ENCODE assay signal across 8 cellular contexts in genomic region chr9:89466451-89467277, GRCh38. TPM values are rescaled to one million over a fixed set of nuclear protein-coding genes. Genes with fewer than 3 reads are reported as not detected.
A peak's percentile ranks its signal among the peaks of the same experiment; 100 is the strongest.
DNase-seq lines count a peak whose midpoint lies in the region; ATAC-seq and TF ChIP-seq lines count a peak whose summit lies in the region.

No MANE protein-coding gene starts in this region.

- no peaks in the 10 kb centered on the region for H3K36me3 Mint-ChIP-seq in chondrocyte (ENCODE audit: low read depth)

- POLR2A ChIA-PET in GM10248 (lab: Yijun Ruan, JAX) = interaction anchor here (0.7 kb wide), 1 partner anchor 17 kb away, joined by 4 read pairs; no protein-coding TSS in a partner anchor

- H3K27ac Mint-ChIP-seq in chondrocyte (ENCODE audit: unreplicated experiment) = no peak overlapping the region

- TF ChIP-seq CTCF in GM10248 (IDR thresholded peaks at IDR 0.05; ENCODE audit: control extremely low read depth, extremely low read depth, low read depth, missing control alignments) (no peak), chondrocyte (IDR thresholded peaks at IDR 0.05) (no peak), brain microvascular endothelial cell (IDR thresholded peaks at IDR 0.05; ENCODE audit: low read depth, low read length, missing control alignments) (no peak)

- no peaks in the 10 kb centered on the region for H3K27me3 ChIP-seq in brain microvascular endothelial cell (replicated peaks)

- peaks cover 77% of the 10 kb centered on the region for H3K36me3 ChIP-seq in KOPT-K1 (ENCODE audit: insufficient read depth, low read length)
- H3K36me3 ChIP-seq in brain microvascular endothelial cell (replicated peaks) = no peaks in the 10 kb centered on the region

- in situ Hi-C loops in brain microvascular endothelial cell (cut with HindIII; ENCODE audit: low pct_ligation_motif_present, low sequenced_read_pairs) = no loop called here

- peak; percentile 75 for DNase-seq in GM10248 (ENCODE audit: extremely low spot score)
- peak; percentile 64 for DNase-seq in mesenteric fat pad (ENCODE audit: low spot score)
- no peak for DNase-seq in chondrocyte (ENCODE audit: low spot score)
- no peak for DNase-seq in LoVo (ENCODE audit: low spot score)
- no peak for DNase-seq in left lobe of liver (ENCODE audit: low spot score)
- DNase-seq in brain microvascular endothelial cell = no peak

- CTCF ChIA-PET in GM10248 (lab: Yijun Ruan, JAX) = interaction anchor here (1.0 to 1.5 kb wide), 4 partner anchors 13 to 82 kb away, joined by 3 to 5 read pairs (median 4); no protein-coding TSS in a partner anchor

- H3K4me1 Mint-ChIP-seq in chondrocyte (ENCODE audit: low read depth) = peaks cover 7% of the 10 kb centered on the region

- no peaks in the 10 kb centered on the region for H3K9me3 ChIP-seq in KOPT-K1 (ENCODE audit: insufficient read depth, low read length, poor library complexity, severe bottlenecking)

- H3K27ac ChIP-seq in KOPT-K1 (ENCODE audit: low read depth, low read length, poor library complexity, severe bottlenecking) (peak overlapping the region; percentile 18), brain microvascular endothelial cell (no peak overlapping the region)

- ATAC-seq in GM21528 (IDR thresholded peaks at IDR 0.05; ENCODE audit: low FRiP score, unreplicated experiment) (peak; percentile 53), left lobe of liver (no peak)

- H3K27me3 Mint-ChIP-seq in chondrocyte (ENCODE audit: low read depth) = no peaks in the 10 kb centered on the region

- H3K4me3 Mint-ChIP-seq in chondrocyte (ENCODE audit: unreplicated experiment) = no peak overlapping the region

- no peak overlapping the region for H3K4me3 ChIP-seq in brain microvascular endothelial cell (ENCODE audit: low read depth, low read length)

- no peaks in the 10 kb centered on the region for H3K9me3 Mint-ChIP-seq in chondrocyte (ENCODE audit: low read depth)

RNA-seq across cellular contexts. Expression of gene SEMA4D, which starts 31.2 kb away (rescaled TPM):
- total RNA-seq in mesenteric fat pad (16.9 TPM), chondrocyte (3.3 to 3.8 TPM (median 3.8 TPM) in 3 replicates), left lobe of liver (3.9 TPM)

Comparison
In these comparisons a context has a peak if more than half of its experiments do, and no peak if none do; other contexts are left out.
1. DNase-seq: peak in GM10248 (single experiment) and mesenteric fat pad (single experiment); none in chondrocyte (single experiment), LoVo (single experiment), left lobe of liver (single experiment) and brain microvascular endothelial cell (single experiment).